ENCODE assay signal across 16 cellular contexts in the genomic region with DNA sequence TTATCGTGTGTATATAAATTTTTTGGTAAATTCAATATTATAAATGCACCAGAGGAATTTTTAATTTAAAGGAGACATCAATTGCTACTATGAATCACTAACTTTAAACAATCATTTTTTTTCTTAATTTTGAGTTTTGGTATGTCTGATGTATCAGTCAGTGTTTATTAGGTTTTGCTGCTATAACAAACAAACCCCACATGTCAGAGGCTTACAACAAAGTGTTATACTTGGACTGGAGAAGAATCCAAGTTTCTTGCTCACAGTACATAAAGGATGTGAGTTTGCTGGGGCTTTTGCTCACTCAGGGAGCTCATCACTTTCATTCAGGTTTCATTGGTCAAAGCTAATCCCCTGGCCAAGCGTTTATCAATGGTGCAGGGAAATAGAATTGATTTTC.
"Had no signal": no experiment of that assay in that cellular context is flagged by ENCODE, and none has a peak within 500 bp of the region (broad histone marks: within the 10 kb centered on the region; RNA-seq: fewer than 3 reads in every experiment).

No MANE protein-coding gene starts in this region.

- H3K4me3 ChIP-seq: MG63 had no signal

- H3K27me3 ChIP-seq: MG63 had no signal

- DNase-seq: Karpas-422, Kasumi-1, MG63, MM.1S, MV-4-11, NCI-H1048, NCI-H1105, NCI-H1105 treated with DMSO at 0.1 percent for 48 hours, NCI-H1417 treated with DMSO at 0.1 percent for 48 hours, NCI-H1436 treated with DMSO at 0.1 percent for 48 hours, NCI-H1930, NCI-H2081 treated with DMSO at 0.1 percent for 48 hours, NCI-H2227 treated with DMSO at 0.1 percent for 48 hours, NCI-H226, NCI-H446, NCI-H446 treated with DMSO at 0.1 percent for 48 hours had no signal

- H3K36me3 ChIP-seq: MG63 had no signal
